Comparison of ENCODE assay signal across 13 cellular contexts in the genomic region with DNA sequence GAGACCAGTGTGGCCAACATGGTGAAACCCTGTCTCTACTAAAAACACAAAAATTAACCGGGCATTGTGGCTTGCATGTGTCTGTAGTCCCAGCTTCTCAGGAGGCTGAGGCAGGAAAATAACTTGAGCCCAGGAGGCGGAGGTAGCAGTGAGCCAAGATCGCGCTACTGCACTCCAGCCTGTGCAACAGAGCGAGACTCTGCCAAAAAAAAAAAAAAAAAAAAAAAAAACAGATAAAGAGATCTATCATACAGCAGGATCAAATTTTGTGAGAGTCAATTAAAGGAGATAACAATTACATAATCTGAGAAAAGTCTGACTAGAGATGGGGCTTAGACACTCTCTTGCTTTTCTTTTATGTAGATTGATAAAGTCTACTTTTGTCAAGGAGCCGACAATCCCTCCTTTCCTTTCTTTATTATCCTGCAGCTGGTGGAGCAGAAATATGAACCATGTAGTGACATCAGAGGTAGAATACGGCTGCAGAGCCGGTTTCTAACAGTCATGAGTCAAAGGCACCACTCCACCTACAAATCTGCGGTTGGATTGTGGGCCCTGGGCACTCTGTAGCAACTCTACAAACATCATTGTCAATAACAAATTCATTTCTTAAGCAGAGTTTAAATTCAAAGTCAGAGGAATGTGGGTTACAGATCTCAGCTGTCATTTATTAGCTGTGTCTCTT. TPM values are rescaled to one million over a fixed set of nuclear protein-coding genes. Genes with fewer than 3 reads are reported as not detected.
DNase-seq lines count a peak whose midpoint lies in the region; ATAC-seq and TF ChIP-seq lines count a peak whose summit lies in the region.
"Had no signal": no experiment of that assay in that cellular context is flagged by ENCODE, and none has a peak within 500 bp of the region (broad histone marks: within the 10 kb centered on the region; RNA-seq: fewer than 3 reads in every experiment).

No MANE protein-coding gene starts in this region.

- intact Hi-C loops in mucosa of descending colon (cut with DNase I, micrococcal nuclease) (no loop called here), tibial artery (cut with DNase I; ENCODE audit: low total_unique reads) (no loop called here)

- no peaks in the 10 kb centered on the region for H3K4me1 ChIP-seq in mucosa of descending colon (ENCODE audit: low read depth)
- no peaks in the 10 kb centered on the region for H3K4me1 ChIP-seq in tibial artery
- H3K4me1 ChIP-seq: gastroesophageal sphincter had no signal

- H3K27ac Mint-ChIP-seq in activated T-cell treated with anti-CD3 and anti-CD28 coated beads, Interleukin-2, amount 50 U/mL, for 24 hours: no peak overlapping the region
- H3K27ac Mint-ChIP-seq: CD8-positive, alpha-beta T cell; memory B cell had no signal

- H3K9me3 ChIP-seq in mucosa of descending colon (no peaks in the 10 kb centered on the region), tibial artery (no peaks in the 10 kb centered on the region)
- H3K9me3 ChIP-seq: gastroesophageal sphincter had no signal

- no peaks in the 10 kb centered on the region for H3K27me3 ChIP-seq in tibial artery

- peaks cover 2% of the 10 kb centered on the region for H3K27me3 Mint-ChIP-seq in activated T-cell treated with anti-CD3 and anti-CD28 coated beads, Interleukin-2, amount 50 U/mL, for 24 hours

- H3K36me3 Mint-ChIP-seq in activated T-cell treated with anti-CD3 and anti-CD28 coated beads, Interleukin-2, amount 50 U/mL, for 24 hours (ENCODE audit: low read depth): no peaks in the 10 kb centered on the region
- H3K36me3 Mint-ChIP-seq: CD8-positive, alpha-beta T cell; memory B cell had no signal

- H3K4me3 ChIP-seq in mucosa of descending colon (no peak overlapping the region), tibial artery (no peak overlapping the region)
- H3K4me3 ChIP-seq: cardiac muscle cell, gastroesophageal sphincter had no signal

- no peaks in the 10 kb centered on the region for H3K9me3 Mint-ChIP-seq in activated T-cell treated with anti-CD3 and anti-CD28 coated beads, Interleukin-2, amount 50 U/mL, for 24 hours
- H3K9me3 Mint-ChIP-seq: CD8-positive, alpha-beta T cell; memory B cell had no signal

- peak; percentile 90 for DNase-seq in NCI-H1105 treated with DMSO at 0.1 percent for 48 hours (lab: John Stamatoyannopoulos, UW)
- DNase-seq in mucosa of descending colon: peak in 1 of 3 donors; percentile 16
- no peak for DNase-seq in activated T-cell treated with anti-CD3 and anti-CD28 coated beads, Interleukin-2, amount 50 U/mL, for 24 hours
- no peak for DNase-seq in tibial artery
- DNase-seq in middle frontal gyrus (ENCODE audit: extremely low spot score, low spot score): no peak
- DNase-seq: CD8-positive, alpha-beta T cell had no signal

- H3K27ac ChIP-seq in C4-2B (peak overlapping the region; percentile 35), VCaP (peak overlapping the region; percentile 13; the same call in 1 of the 2 replicates), tibial artery (no peak overlapping the region)
- H3K27ac ChIP-seq: cardiac muscle cell, gastroesophageal sphincter had no signal

- peak; percentile 76 for ATAC-seq in mucosa of descending colon
- ATAC-seq in GM21528 (IDR thresholded peaks at IDR 0.05; ENCODE audit: low FRiP score, unreplicated experiment): no peak
- ATAC-seq: CD8-positive, alpha-beta T cell; gastroesophageal sphincter had no signal

- H3K4me3 Mint-ChIP-seq in activated T-cell treated with anti-CD3 and anti-CD28 coated beads, Interleukin-2, amount 50 U/mL, for 24 hours: no peak overlapping the region
- H3K4me3 Mint-ChIP-seq: CD8-positive, alpha-beta T cell; memory B cell had no signal

- H3K36me3 ChIP-seq in mucosa of descending colon (ENCODE audit: low read depth) (no peaks in the 10 kb centered on the region), tibial artery (no peaks in the 10 kb centered on the region)
- H3K36me3 ChIP-seq: cardiac muscle cell, gastroesophageal sphincter had no signal

- TF ChIP-seq CTCF in C4-2B (conservative IDR thresholded peaks at IDR 0.05) (no peak), VCaP (conservative IDR thresholded peaks at IDR 0.05) (no peak), mucosa of descending colon (IDR thresholded peaks at IDR 0.05) (no peak), tibial artery (IDR thresholded peaks at IDR 0.05) (no peak)

- H3K4me1 Mint-ChIP-seq in activated T-cell treated with anti-CD3 and anti-CD28 coated beads, Interleukin-2, amount 50 U/mL, for 24 hours (ENCODE audit: low read depth): no peaks in the 10 kb centered on the region
- H3K4me1 Mint-ChIP-seq: memory B cell had no signal

RNA-seq across cellular contexts. Expression of a gene that starts 9.0 kb away (rescaled TPM):
- total RNA-seq in mucosa of descending colon: 1 to 10 TPM in 1 of 3 donors, under 1 TPM in 2; 0.28 to 1.9 (median 0.29) TPM
- total RNA-seq: cardiac muscle cell, subcutaneous adipose tissue had no signal

RNA-seq across cellular contexts. Expression of a gene that starts 15.5 kb away (rescaled TPM):
- total RNA-seq in mucosa of descending colon: 10 to 100 TPM; 51.0 to 76.1 (median 57.1) TPM

Comparison
In these comparisons a context has a peak if more than half of its experiments do, and no peak if none do; other contexts are left out.
1. H3K27ac ChIP-seq: peak in C4-2B (single experiment) and VCaP (single experiment); none in tibial artery (0 of 2).